2 cellular contexts compared by ENCODE assay signal in genomic region chr20:23066772-23067171, GRCh38.
TF ChIP-seq lines count a peak whose summit lies in the region.

No MANE protein-coding gene starts in this region.

TF ChIP-seq in HEK293, 187 proteins besides CTCF, POLR2A, EP300 and RAD21:
- TF ChIP-seq ZBTB17 (tag by site-specific recombination; IDR thresholded peaks at IDR 0.05) (no peak), ZNF221 (tag by site-specific recombination; IDR thresholded peaks at IDR 0.05; ENCODE audit: borderline replicate concordance) (no peak), ZNF776 (tag by site-specific recombination; IDR thresholded peaks at IDR 0.05; ENCODE audit: borderline replicate concordance) (no peak)
- TF ChIP-seq, protein P1, sequence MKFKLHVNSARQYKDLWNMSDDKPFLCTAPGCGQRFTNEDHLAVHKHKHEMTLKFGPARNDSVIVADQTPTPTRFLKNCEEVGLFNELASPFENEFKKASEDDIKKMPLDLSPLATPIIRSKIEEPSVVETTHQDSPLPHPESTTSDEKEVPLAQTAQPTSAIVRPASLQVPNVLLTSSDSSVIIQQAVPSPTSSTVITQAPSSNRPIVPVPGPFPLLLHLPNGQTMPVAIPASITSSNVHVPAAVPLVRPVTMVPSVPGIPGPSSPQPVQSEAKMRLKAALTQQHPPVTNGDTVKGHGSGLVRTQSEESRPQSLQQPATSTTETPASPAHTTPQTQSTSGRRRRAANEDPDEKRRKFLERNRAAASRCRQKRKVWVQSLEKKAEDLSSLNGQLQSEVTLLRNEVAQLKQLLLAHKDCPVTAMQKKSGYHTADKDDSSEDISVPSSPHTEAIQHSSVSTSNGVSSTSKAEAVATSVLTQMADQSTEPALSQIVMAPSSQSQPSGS (tag by site-specific recombination; IDR thresholded peaks at IDR 0.05; ENCODE audit: low read depth): peak; percentile 74; the same call in 1 of the 2 replicates
- TF ChIP-seq, protein P2, sequence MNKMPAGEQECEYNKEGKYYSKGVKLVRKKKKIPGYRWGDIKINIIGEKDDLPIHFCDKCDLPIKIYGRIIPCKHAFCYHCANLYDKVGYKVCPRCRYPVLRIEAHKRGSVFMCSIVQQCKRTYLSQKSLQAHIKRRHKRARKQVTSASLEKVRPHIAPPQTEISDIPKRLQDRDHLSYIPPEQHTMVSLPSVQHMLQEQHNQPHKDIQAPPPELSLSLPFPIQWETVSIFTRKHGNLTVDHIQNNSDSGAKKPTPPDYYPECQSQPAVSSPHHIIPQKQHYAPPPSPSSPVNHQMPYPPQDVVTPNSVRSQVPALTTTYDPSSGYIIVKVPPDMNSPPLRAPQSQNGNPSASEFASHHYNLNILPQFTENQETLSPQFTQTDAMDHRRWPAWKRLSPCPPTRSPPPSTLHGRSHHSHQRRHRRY (tag by site-specific recombination; IDR thresholded peaks at IDR 0.05): no peak

TF ChIP-seq in K562, 482 proteins besides CTCF, POLR2A, EP300 and RAD21:
- TF ChIP-seq KLF13 (tag; IDR thresholded peaks at IDR 0.05; ENCODE audit: borderline replicate concordance, low read depth) (no peak), ATF7 (IDR thresholded peaks at IDR 0.05) (peak; percentile 55; the same call in 1 of the 2 replicates), ATF1 (CRISPR knock-in tag; IDR thresholded peaks at IDR 0.05) (no peak), ATF1 (tag; IDR thresholded peaks at IDR 0.05) (0 out of 2 replicates have a peak, but pooled peaks have one; percentile 23), NR3C1 (CRISPR knock-in tag; IDR thresholded peaks at IDR 0.05) (no peak), HMGXB4 (CRISPR knock-in tag; IDR thresholded peaks at IDR 0.05) (no peak)
- TF ChIP-seq, protein P3, sequence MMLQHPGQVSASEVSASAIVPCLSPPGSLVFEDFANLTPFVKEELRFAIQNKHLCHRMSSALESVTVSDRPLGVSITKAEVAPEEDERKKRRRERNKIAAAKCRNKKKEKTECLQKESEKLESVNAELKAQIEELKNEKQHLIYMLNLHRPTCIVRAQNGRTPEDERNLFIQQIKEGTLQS (IDR thresholded peaks at IDR 0.05): peak; percentile 47
- TF ChIP-seq, protein P3 (CRISPR knock-in tag; conservative IDR thresholded peaks at IDR 0.05): no peak
